19 cellular contexts compared by ENCODE assay signal in genomic region chr4:66330125-66330524, GRCh38.
DNase-seq lines count a peak whose midpoint lies in the region; ATAC-seq, FAIRE-seq and TF ChIP-seq lines count a peak whose summit lies in the region.
"Had no signal": no experiment of that assay in that cellular context is flagged by ENCODE, and none has a peak within 500 bp of the region (broad histone marks: within the 10 kb centered on the region; RNA-seq: fewer than 3 reads in every experiment).

No MANE protein-coding gene starts in this region.

- peak; percentile 45 for DNase-seq in EH (ENCODE audit: low read depth)
- peak; percentile 33 for DNase-seq in PC-3
- DNase-seq in cardiac fibroblast (ENCODE audit: low read depth in 2 of 2) = peak; percentile 6 to 50
- peak; percentile 50 for DNase-seq in fibroblast of the aortic adventitia (ENCODE audit: low read depth)
- DNase-seq in kidney glomerular epithelial cell (lab: John Stamatoyannopoulos, UW) = no peak
- no peak for DNase-seq in C1 segment of cervical spinal cord (lab: John Stamatoyannopoulos, UW)
- no peak for DNase-seq in pons (ENCODE audit: low spot score)
- no peak for DNase-seq in frontal cortex (ENCODE audit: low spot score in 2 of 2)
- DNase-seq: AML-193; CD4-positive, CD25-positive, alpha-beta regulatory T cell; DMS53 had no signal

- no peaks in the 10 kb centered on the region for H3K79me2 ChIP-seq in PC-3 (ENCODE audit: low read length)

- POLR2A ChIA-PET in PC-3 (lab: Charles Lee; ENCODE audit: unreplicated experiment) = no interaction called here

- H3K27me3 ChIP-seq in PC-3 (ENCODE audit: low read length) = no peaks in the 10 kb centered on the region
- H3K27me3 ChIP-seq: BLaER1 had no signal

- H3K9me3 ChIP-seq in PC-3 (ENCODE audit: low read length) = no peaks in the 10 kb centered on the region
- H3K9me3 ChIP-seq: BLaER1, HAP-1 had no signal

- no peak overlapping the region for H3K9ac ChIP-seq in PC-3 (ENCODE audit: low read length)
- H3K9ac ChIP-seq: BLaER1 had no signal

- intact Hi-C loops in PC-3 (cut with micrococcal nuclease) = no loop called here

- no TSS peak for BruUV-seq in PC-3 (replicated peaks; lab: Mats Ljungman, UMichigan)

- H3K27ac ChIP-seq in PC-3 (ENCODE audit: low read length) = no peak overlapping the region
- H3K27ac ChIP-seq: 22Rv1, BLaER1 had no signal

- no peak overlapping the region for H3K4me2 ChIP-seq in PC-3 (ENCODE audit: low read length)
- H3K4me2 ChIP-seq: BLaER1 had no signal

- H2AFZ ChIP-seq in PC-3 (ENCODE audit: low read length) = no peak overlapping the region

- FAIRE-seq in frontal cortex (lab: Jason Lieb, UNC) = no peak
- FAIRE-seq: G401.6, GM12891, H1, HepG2, HTR-8/SVneo had no signal

- peak; percentile 66 for ATAC-seq in PC-3
- ATAC-seq: HepG2 had no signal

- CTCF ChIA-PET in PC-3 (lab: Charles Lee) = no interaction called here

- H3K4me3 ChIP-seq in PC-3 (ENCODE audit: low read length) = no peak overlapping the region
- no peak overlapping the region for H3K4me3 ChIP-seq in cardiac fibroblast (replicated peaks in 1 of 2; ENCODE audit: low read depth in 2 of 2, low read length in 2 of 2)
- no peak overlapping the region for H3K4me3 ChIP-seq in fibroblast of the aortic adventitia (ENCODE audit: low read depth, low read length)
- H3K4me3 ChIP-seq: BLaER1, HAP-1 had no signal

- H3K4me1 ChIP-seq in PC-3 (ENCODE audit: insufficient read depth, low read length) = peaks cover 4% of the 10 kb centered on the region; the same call in 1 of the 2 replicates
- H3K4me1 ChIP-seq: BLaER1 had no signal

- TF ChIP-seq CTCF in PC-3 (conservative IDR thresholded peaks at IDR 0.05; ENCODE audit: low read depth, low read length) (no peak), cardiac fibroblast (IDR thresholded peaks at IDR 0.05; ENCODE audit: low read depth, low read length) (no peak), fibroblast of the aortic adventitia (IDR thresholded peaks at IDR 0.05; ENCODE audit: insufficient read depth, low read length) (no peak)

- no peaks in the 10 kb centered on the region for H3K36me3 ChIP-seq in PC-3 (ENCODE audit: low read depth, low read length)
- H3K36me3 ChIP-seq: BLaER1, HAP-1 had no signal

- H3F3A ChIP-seq in PC-3 (ENCODE audit: low read length, unreplicated experiment) = no peaks in the 10 kb centered on the region

- H3K9me2 ChIP-seq in PC-3 (replicated peaks; ENCODE audit: low read length) = no peaks in the 10 kb centered on the region

- no peaks in the 10 kb centered on the region for H4K20me1 ChIP-seq in PC-3 (ENCODE audit: low read length)
- H4K20me1 ChIP-seq: BLaER1 had no signal

Comparison
In these comparisons a context has a peak if more than half of its experiments do, and no peak if none do; other contexts are left out.
1. DNase-seq: peak in EH (single experiment), PC-3 (single experiment), cardiac fibroblast (2 of 2) and fibroblast of the aortic adventitia (single experiment); none in kidney glomerular epithelial cell (single experiment), C1 segment of cervical spinal cord (0 of 14), pons (single experiment) and frontal cortex (0 of 2).